In the genomic region with DNA sequence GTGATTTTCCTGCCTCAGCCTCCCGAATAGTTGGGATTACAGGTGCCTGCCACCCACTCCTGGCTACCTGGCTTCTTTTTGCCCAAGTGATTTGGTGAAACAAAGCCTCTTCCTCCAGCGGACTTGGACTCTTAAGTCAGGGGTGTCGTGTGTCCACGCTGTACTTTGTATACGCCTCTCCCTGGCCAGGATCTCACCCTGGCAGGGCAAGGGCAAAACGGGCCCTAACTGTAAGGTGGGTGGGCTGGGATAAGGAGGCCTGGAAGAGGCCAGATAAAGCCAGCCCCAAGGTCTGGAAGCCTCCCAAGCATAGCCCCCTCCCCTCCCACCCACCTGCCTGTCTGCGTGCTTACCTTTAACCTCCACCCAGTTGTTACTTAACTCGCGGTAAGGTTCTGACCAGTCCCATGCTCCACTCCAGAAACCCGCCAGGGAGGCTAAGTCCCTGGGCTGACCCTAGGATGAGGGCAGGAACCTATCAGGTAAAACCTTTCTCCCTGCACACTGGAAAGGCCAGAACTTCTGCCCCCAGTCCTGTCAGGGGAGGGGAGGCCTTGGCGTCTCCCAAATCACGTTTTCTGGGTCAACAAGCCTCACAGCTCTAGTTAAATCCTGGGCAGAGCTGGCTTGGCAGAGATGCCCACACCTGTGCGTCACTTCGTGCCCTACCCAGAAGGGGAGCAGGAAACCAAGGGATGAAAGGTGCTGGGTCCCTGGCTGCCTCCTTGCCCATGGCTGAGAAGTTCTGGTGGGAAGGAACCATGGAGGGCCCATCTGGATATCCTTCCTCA, we compare ENCODE assay signal across 15 cellular contexts. TPM values are rescaled to one million over a fixed set of nuclear protein-coding genes. Genes with fewer than 3 reads are reported as not detected.
DNase-seq lines count a peak whose midpoint lies in the region; ATAC-seq, FAIRE-seq and TF ChIP-seq lines count a peak whose summit lies in the region.
"Had no signal": no experiment of that assay in that cellular context is flagged by ENCODE, and none has a peak within 500 bp of the region (broad histone marks: within the 10 kb centered on the region; RNA-seq: fewer than 3 reads in every experiment).

No MANE protein-coding gene starts in this region.

- no peak overlapping the region for H4K5ac ChIP-seq in H1 (ENCODE audit: insufficient read length, low read depth, low read length)

- TF ChIP-seq RAD21 in HCT116 (IDR thresholded peaks at IDR 0.05; ENCODE audit: low read depth), result no peak
- no peak for TF ChIP-seq RAD21 in H1 (IDR thresholded peaks at IDR 0.05 in 1 of 2, conservative IDR thresholded peaks at IDR 0.05 in 1 of 2; ENCODE audit: low read depth in 2 of 2, low read length in 2 of 2)

- no peak overlapping the region for H2BK20ac ChIP-seq in H1 (ENCODE audit: low read length)

- no peak overlapping the region for H3K27ac Mint-ChIP-seq in osteocyte (ENCODE audit: unreplicated experiment)

- H3K27ac ChIP-seq in AG04450 (ENCODE audit: low read depth, low read length), result peak overlapping the region; percentile 42
- H3K27ac ChIP-seq in HCT116 (ENCODE audit: low read depth, low read length), result peak overlapping the region; percentile 43; the same call in 1 of the 2 replicates
- no peak overlapping the region for H3K27ac ChIP-seq in H1 (ENCODE audit: low read depth, low read length)
- no peak overlapping the region for H3K27ac ChIP-seq in neuronal stem cell (replicated peaks; ENCODE audit: low read length)
- H3K27ac ChIP-seq: PC-9 had no signal

- H2BK5ac ChIP-seq in H1 (ENCODE audit: low read depth, low read length) (no peak overlapping the region), neuronal stem cell (ENCODE audit: low read length) (no peak overlapping the region)

- no peak overlapping the region for H3K9ac ChIP-seq in HCT116 (ENCODE audit: low read length)
- no peak overlapping the region for H3K9ac ChIP-seq in H1 (replicated peaks in 1 of 4; ENCODE audit: extremely low read depth in 1 of 4, low read depth in 3 of 4, low read length in 3 of 4)
- H3K9ac ChIP-seq in neuronal stem cell (ENCODE audit: low read depth, low read length, poor library complexity), result peak overlapping the region; percentile 21

- FAIRE-seq in H1 (lab: Jason Lieb, UNC), result no peak
- FAIRE-seq: GM19239 had no signal

- H4K91ac ChIP-seq in H1 (replicated peaks; ENCODE audit: insufficient read length, low read length) (no peak overlapping the region), neuronal stem cell (ENCODE audit: low read depth, low read length, poor library complexity) (no peak overlapping the region)

- no peak overlapping the region for H3K4me3 ChIP-seq in AG04450 (ENCODE audit: low read depth, low read length)
- no peak overlapping the region for H3K4me3 ChIP-seq in HCT116 (replicated peaks in 1 of 2; ENCODE audit: low read depth in 1 of 2, low read length in 2 of 2)
- no peak overlapping the region for H3K4me3 ChIP-seq in H1 (ENCODE audit: extremely low read depth in 1 of 4, insufficient read depth in 2 of 4, low read depth in 3 of 4, low read length in 4 of 4)
- no peak overlapping the region for H3K4me3 ChIP-seq in neuronal stem cell (ENCODE audit: low read length in 2 of 2)
- H3K4me3 ChIP-seq: PC-9 had no signal

- H3K4me2 ChIP-seq in HCT116 (ENCODE audit: low read length), result no peak overlapping the region
- no peak overlapping the region for H3K4me2 ChIP-seq in H1 (ENCODE audit: insufficient read depth in 1 of 2, low read depth in 2 of 2, low read length in 2 of 2)
- H3K4me2 ChIP-seq in neuronal stem cell (ENCODE audit: insufficient read depth, low read length, poor library complexity, severe bottlenecking), result no peak overlapping the region
- H3K4me2 ChIP-seq: PC-9 had no signal

- H3K9me3 ChIP-seq in AG04450 (ENCODE audit: control insufficient read depth, insufficient read depth, low read length), result no peaks in the 10 kb centered on the region
- H3K9me3 ChIP-seq in HCT116 (ENCODE audit: control insufficient read depth in 1 of 2, insufficient read depth in 1 of 2, low read depth in 1 of 2, low read length in 2 of 2), result no peaks in the 10 kb centered on the region
- H3K9me3 ChIP-seq in H1 (ENCODE audit: insufficient read depth in 2 of 2, low read depth in 1 of 2, low read length in 1 of 2), result no peaks in the 10 kb centered on the region
- no peaks in the 10 kb centered on the region for H3K9me3 ChIP-seq in neuronal stem cell (replicated peaks in 1 of 2; ENCODE audit: control insufficient read depth in 2 of 2, insufficient read depth in 1 of 2, low read depth in 1 of 2, low read length in 2 of 2)

- H3K18ac ChIP-seq in H1 (ENCODE audit: extremely low read depth, low read length) (no peak overlapping the region), neuronal stem cell (ENCODE audit: low read length) (no peak overlapping the region)

- BruUV-seq in HCT116 (replicated peaks; lab: Mats Ljungman, UMichigan), result no TSS peak

- DNase-seq in AG04450 (ENCODE audit: low read depth, low spot score), result no peak
- no peak for DNase-seq in HCT116 (ENCODE audit: low read depth, low spot score)
- DNase-seq in H1 (ENCODE audit: low read depth in 1 of 2, low spot score in 2 of 2), result no peak
- no peak for DNase-seq in neuronal stem cell (ENCODE audit: low spot score)
- no peak for DNase-seq in NCI-H187 (lab: John Stamatoyannopoulos, UW)
- DNase-seq in osteocyte (ENCODE audit: extremely low spot score, unreplicated experiment), result no peak
- DNase-seq: activated CD4-positive, alpha-beta T cell treated with anti-CD3 and anti-CD28 coated beads for 4 hours; aorta; NCI-H1417; nucleus accumbens; PC-9; T-cell had no signal

- H3K79me1 ChIP-seq in H1 (ENCODE audit: low read depth, low read length) (peaks cover under 1% of the 10 kb centered on the region; the same call in 1 of the 2 replicates), neuronal stem cell (ENCODE audit: low read depth, low read length) (peaks cover 2% of the 10 kb centered on the region)

- H4K20me1 ChIP-seq in HCT116 (ENCODE audit: insufficient read depth) (peaks cover 9% of the 10 kb centered on the region; the same call in 1 of the 2 replicates), H1 (replicated peaks in 1 of 2; ENCODE audit: control insufficient read depth in 1 of 2, insufficient read depth in 2 of 2, low read length in 2 of 2) (peaks cover 15 to 16% of the 10 kb centered on the region in 2 experiments)

- no peak overlapping the region for H2BK120ac ChIP-seq in H1 (replicated peaks; ENCODE audit: low read depth, low read length)
- H2BK120ac ChIP-seq in neuronal stem cell (ENCODE audit: low read depth, low read length), result no peak overlapping the region

- TF ChIP-seq CTCF in AG04450 (IDR thresholded peaks at IDR 0.05; ENCODE audit: low read depth, low read length), result no peak
- no peak for TF ChIP-seq CTCF in HCT116 (IDR thresholded peaks at IDR 0.05 in 2 of 3, conservative IDR thresholded peaks at IDR 0.05 in 1 of 3; ENCODE audit: borderline replicate concordance in 1 of 3, insufficient read depth in 1 of 3, low read depth in 2 of 3, low read length in 2 of 3)
- no peak for TF ChIP-seq CTCF in H1 (IDR thresholded peaks at IDR 0.05; ENCODE audit: control extremely low read depth in 1 of 3, insufficient read depth in 1 of 3, low read depth in 1 of 3, low read length in 3 of 3)
- no peak for TF ChIP-seq CTCF in osteocyte (IDR thresholded peaks at IDR 0.05)

- no peaks in the 10 kb centered on the region for H3K23me2 ChIP-seq in H1 (ENCODE audit: low read depth, low read length)

- POLR2A ChIA-PET in AG04450 (lab: Yijun Ruan, JAX) (interaction anchor here (0.6 to 1.0 kb wide), 2 partner anchors 123 to 187 kb away, joined by 3 to 4 read pairs; partner anchors contain the start of gene ST6GALNAC4), HCT116 (lab: Charles Lee) (interaction anchor here (0.5 to 2.1 kb wide), 2 partner anchors 23 to 724 kb away, joined by 4 to 7 read pairs; no protein-coding TSS in a partner anchor), H1 (lab: Charles Lee; ENCODE audit: partially characterized antibody) (interaction anchor here (0.6 to 10.2 kb wide), 16 partner anchors 8 to 137 kb away, joined by 3 to 140 read pairs (median 4); partner anchors contain the start of genes CDK9, FPGS and PIP5KL1)

- H3K14ac ChIP-seq in H1 (ENCODE audit: insufficient read length) (no peak overlapping the region), neuronal stem cell (ENCODE audit: low read length) (no peak overlapping the region)

- RAD21 ChIA-PET in HCT116 (lab: Charles Lee; ENCODE audit: low non-redundant PET in 1 of 2, low total read pairs in 2 of 2, uncharacterized antibody in 2 of 2, unreplicated experiment in 2 of 2), result no interaction called here

- H3K27me3 ChIP-seq in AG04450 (ENCODE audit: control insufficient read depth, insufficient read depth, low read length), result no peaks in the 10 kb centered on the region
- no peaks in the 10 kb centered on the region for H3K27me3 ChIP-seq in HCT116 (ENCODE audit: insufficient read depth, low read length)
- H3K27me3 ChIP-seq in H1 (replicated peaks in 1 of 4; ENCODE audit: control insufficient read depth in 3 of 4, extremely low read depth in 1 of 4, insufficient read depth in 3 of 4, low read length in 3 of 4), result no peaks in the 10 kb centered on the region
- H3K27me3 ChIP-seq in neuronal stem cell (ENCODE audit: control insufficient read depth in 3 of 3, insufficient read depth in 3 of 3, low read depth in 1 of 3, low read length in 3 of 3), result no peaks in the 10 kb centered on the region

- H3K4ac ChIP-seq in H1 (replicated peaks; ENCODE audit: insufficient read length, low read depth, low read length) (no peak overlapping the region), neuronal stem cell (ENCODE audit: low read length) (no peak overlapping the region)

- H2BK15ac ChIP-seq in H1 (ENCODE audit: low read length) (no peak overlapping the region), neuronal stem cell (ENCODE audit: low read length) (no peak overlapping the region)

- H2AFZ ChIP-seq in HCT116 (ENCODE audit: low read depth, low read length, poor library complexity, severe bottlenecking) (no peak overlapping the region), H1 (ENCODE audit: low read length) (no peak overlapping the region), neuronal stem cell (ENCODE audit: low read length) (no peak overlapping the region)
- H2AFZ ChIP-seq: PC-9 had no signal

- peaks cover 17 to 32% of the 10 kb centered on the region in 2 experiments for H3K36me3 ChIP-seq in HCT116 (ENCODE audit: control insufficient read depth in 1 of 2, insufficient read depth in 2 of 2, low read length in 2 of 2)
- H3K36me3 ChIP-seq in H1 (ENCODE audit: control insufficient read depth in 2 of 4, insufficient read depth in 4 of 4, low read length in 3 of 4), result peaks cover 9 to 32% (median 24%) of the 10 kb centered on the region in 4 experiments
- peaks cover 20 to 46% of the 10 kb centered on the region in 2 donors for H3K36me3 ChIP-seq in neuronal stem cell (replicated peaks in 1 of 2; ENCODE audit: control insufficient read depth in 2 of 2, insufficient read depth in 2 of 2, low read length in 2 of 2)

- no peak overlapping the region for H3K56ac ChIP-seq in H1 (replicated peaks; ENCODE audit: insufficient read length, low read depth, low read length)

- TF ChIP-seq POLR2A in HCT116 (IDR thresholded peaks at IDR 0.05; ENCODE audit: borderline replicate concordance, extremely low read depth, insufficient read depth, insufficient read length) (no peak), H1 (IDR thresholded peaks at IDR 0.05; ENCODE audit: control extremely low read depth in 1 of 2, low read depth in 2 of 2, low read length in 2 of 2) (no peak)

- peaks cover 18 to 22% of the 10 kb centered on the region in 2 experiments for H3K4me1 ChIP-seq in HCT116 (ENCODE audit: control insufficient read depth in 1 of 2, insufficient read depth in 2 of 2, low read length in 2 of 2)
- no peaks in the 10 kb centered on the region for H3K4me1 ChIP-seq in H1 (replicated peaks in 1 of 4; ENCODE audit: control insufficient read depth in 3 of 4, insufficient read depth in 4 of 4, low read length in 3 of 4)
- peaks cover 0 to 2% of the 10 kb centered on the region in 2 donors for H3K4me1 ChIP-seq in neuronal stem cell (ENCODE audit: control insufficient read depth in 2 of 2, insufficient read depth in 1 of 2, low read depth in 1 of 2, low read length in 2 of 2)

- peaks cover 17% of the 10 kb centered on the region for H3K79me2 ChIP-seq in HCT116 (ENCODE audit: insufficient read depth, low read length)
- H3K79me2 ChIP-seq in H1 (ENCODE audit: control insufficient read depth in 1 of 2, insufficient read depth in 2 of 2, low read length in 2 of 2), result peaks cover 0 to 14% of the 10 kb centered on the region in 2 experiments; a peak in 1 of 4 replicates

- H2AK5ac ChIP-seq in H1 (ENCODE audit: low read depth, low read length), result no peak overlapping the region
- no peak overlapping the region for H2AK5ac ChIP-seq in neuronal stem cell (ENCODE audit: low read depth, low read length)

- H4K8ac ChIP-seq in H1 (ENCODE audit: extremely low read depth, insufficient read depth, low read length), result 0 out of 2 replicates have a peak overlapping the region, but pooled peaks have one; percentile 9
- no peak overlapping the region for H4K8ac ChIP-seq in neuronal stem cell (ENCODE audit: low read depth, low read length)

- CTCF ChIA-PET in AG04450 (lab: Charles Lee) (interaction anchor here (1.9 kb wide), 1 partner anchor 75 kb away, joined by 12 read pairs; no protein-coding TSS in a partner anchor), HCT116 (lab: Charles Lee) (interaction anchor here (1.8 kb wide), 1 partner anchor 75 kb away, joined by 6 read pairs; no protein-coding TSS in a partner anchor), H1 (lab: Charles Lee; ENCODE audit: partially characterized antibody) (interaction anchor here (1.0 to 3.3 kb wide), 2 partner anchors 11 to 75 kb away, joined by 5 to 21 read pairs; no protein-coding TSS in a partner anchor)

- ATAC-seq in HCT116 (peak; percentile 15), GM18519 (IDR thresholded peaks at IDR 0.05; ENCODE audit: low FRiP score, unreplicated experiment) (no peak), HG02973 (IDR thresholded peaks at IDR 0.05; ENCODE audit: unreplicated experiment) (no peak)
- ATAC-seq: T-cell had no signal

- TF ChIP-seq EP300 in H1 (IDR thresholded peaks at IDR 0.05; ENCODE audit: borderline replicate concordance in 1 of 2, low read depth in 2 of 2, low read length in 2 of 2), result no peak

- H3K4me3 Mint-ChIP-seq in osteocyte (ENCODE audit: unreplicated experiment), result no peak overlapping the region
- H3K4me3 Mint-ChIP-seq: T-cell had no signal

- no peak overlapping the region for H3K23ac ChIP-seq in H1 (ENCODE audit: insufficient read length)
- peak overlapping the region; percentile 44 for H3K23ac ChIP-seq in neuronal stem cell (ENCODE audit: low read depth, low read length, poor library complexity)

- no peaks in the 10 kb centered on the region for H3K4me1 Mint-ChIP-seq in osteocyte (ENCODE audit: unreplicated experiment)

- H3K9me3 Mint-ChIP-seq in osteocyte (ENCODE audit: unreplicated experiment), result no peaks in the 10 kb centered on the region
- H3K9me3 Mint-ChIP-seq: T-cell had no signal

- H3K27me3 Mint-ChIP-seq in osteocyte (ENCODE audit: unreplicated experiment), result no peaks in the 10 kb centered on the region
- H3K27me3 Mint-ChIP-seq: T-cell had no signal

- H3K9me2 ChIP-seq in HCT116 (ENCODE audit: insufficient read depth), result no peaks in the 10 kb centered on the region

- intact Hi-C loops in HCT116 (cut with micrococcal nuclease), result no loop called here

- peaks cover 20% of the 10 kb centered on the region for H3K36me3 Mint-ChIP-seq in osteocyte (ENCODE audit: unreplicated experiment)

- no peak overlapping the region for H2BK12ac ChIP-seq in H1 (ENCODE audit: low read depth, low read length)
- no peak overlapping the region for H2BK12ac ChIP-seq in neuronal stem cell (ENCODE audit: low read length)

- 83% methylated on average over 12 of the region's 14 CpGs; no CpG with 5 or more reads in 1 of the 2 experiments for WGBS in H1 (ENCODE audit: extremely low coverage in 1 of 2, insufficient coverage in 1 of 2, insufficient read length in 1 of 2, insufficient replicate concordance in 2 of 2, low coverage in 1 of 2, low lambda C conversion rate in 2 of 2, missing lambda C conversion rate in 1 of 2), 2 experiments
- WGBS in neuronal stem cell (ENCODE audit: extremely low coverage in 2 of 2, insufficient read length in 2 of 2, insufficient replicate concordance in 1 of 2), 2 donors, result no CpG with 5 or more reads among the region's 14 CpGs

RNA-seq across cellular contexts. Expression of gene CDK9, which starts 8.4 kb away (rescaled TPM):
- polyA plus RNA-seq in AG04450 (2011; rRNA removed) (38.2 and 45.9 TPM in 2 replicates), H1 (2011; rRNA removed) (69.1 and 94.0 TPM in 2 replicates)
- 47.9 and 58.9 TPM in 2 replicates for polyA minus RNA-seq in AG04450 (2011; rRNA and poly(A)+ RNA removed)
- total RNA-seq in HCT116 (2021; ENCODE audit: unreplicated experiment) (102 TPM), osteocyte (78.0 and 78.5 TPM in 2 replicates)
- polyA plus RNA-seq in HCT116 (2012), result 73.7 and 74.4 TPM in 2 replicates
- 86.3 and 87.5 TPM in 2 replicates for total RNA-seq in H1 (2021; fragmentation: NEBNext Ultra II Directional; extraction: Animal tissue kit (Norgen Biotek cat#: 25700))
- 79.0 TPM for polyA plus RNA-seq in H1 (2011; cell fraction: cytosol; rRNA removed)
- 126 TPM for polyA plus RNA-seq in H1 (2011; cell fraction: nucleus; rRNA removed)
- 55.7 to 89.9 TPM (median 79.6 TPM) in 4 replicates for polyA plus RNA-seq in H1 (2012, experiment 1 of 2)
- 70.2 TPM for polyA plus RNA-seq in H1 (2012, experiment 2 of 2)
- 42.8 TPM for polyA plus RNA-seq in H1 (2013, experiment 1 of 2)
- polyA plus RNA-seq in H1 (2013, experiment 2 of 2), result 41.6 TPM
- 75.4 and 85.6 TPM in 2 replicates for polyA minus RNA-seq in H1 (2011; rRNA and poly(A)+ RNA removed)
- 42.9 TPM for polyA minus RNA-seq in H1 (2011; cell fraction: cytosol; rRNA and poly(A)+ RNA removed)
- polyA minus RNA-seq in H1 (2011; cell fraction: nucleus; rRNA and poly(A)+ RNA removed), result 73.9 TPM
- 29.1 TPM for polyA plus RNA-seq in neuronal stem cell (2013, experiment 1 of 2)
- polyA plus RNA-seq in neuronal stem cell (2013, experiment 2 of 2), result 30.0 TPM

RNA-seq across cellular contexts. Expression of gene FPGS, which starts 8.5 kb away (rescaled TPM):
- polyA plus RNA-seq in AG04450 (2011; rRNA removed), result 24.8 and 34.6 TPM in 2 replicates
- 36.9 and 48.0 TPM in 2 replicates for polyA minus RNA-seq in AG04450 (2011; rRNA and poly(A)+ RNA removed)
- total RNA-seq in HCT116 (2021; ENCODE audit: unreplicated experiment), result 70.6 TPM
- polyA plus RNA-seq in HCT116 (2012), result 57.9 and 59.2 TPM in 2 replicates
- 62.4 and 63.7 TPM in 2 replicates for total RNA-seq in H1 (2021; fragmentation: NEBNext Ultra II Directional; extraction: Animal tissue kit (Norgen Biotek cat#: 25700))
- 83.0 and 125 TPM in 2 replicates for polyA plus RNA-seq in H1 (2011; rRNA removed)
- 71.0 TPM for polyA plus RNA-seq in H1 (2011; cell fraction: cytosol; rRNA removed)
- 156 TPM for polyA plus RNA-seq in H1 (2011; cell fraction: nucleus; rRNA removed)
- 56.8 to 70.0 TPM (median 66.4 TPM) in 4 replicates for polyA plus RNA-seq in H1 (2012, experiment 1 of 2)
- polyA plus RNA-seq in H1 (2012, experiment 2 of 2), result 58.0 TPM
- polyA plus RNA-seq in H1 (2013, experiment 1 of 2), result 38.7 TPM
- polyA plus RNA-seq in H1 (2013, experiment 2 of 2), result 35.7 TPM
- polyA minus RNA-seq in H1 (2011; rRNA and poly(A)+ RNA removed), result 55.2 and 85.0 TPM in 2 replicates
- polyA minus RNA-seq in H1 (2011; cell fraction: cytosol; rRNA and poly(A)+ RNA removed), result 72.3 TPM
- 52.7 TPM for polyA minus RNA-seq in H1 (2011; cell fraction: nucleus; rRNA and poly(A)+ RNA removed)
- polyA plus RNA-seq in neuronal stem cell (2013, experiment 1 of 2), result 30.2 TPM
- polyA plus RNA-seq in neuronal stem cell (2013, experiment 2 of 2), result 32.1 TPM
- 58.7 and 65.1 TPM in 2 replicates for total RNA-seq in osteocyte

RNA-seq across cellular contexts. Expression of gene SH2D3C, which starts 15.7 kb away (rescaled TPM):
- polyA plus RNA-seq in AG04450 (2011; rRNA removed) (not detected in 2 replicates), H1 (2011; rRNA removed) (8.1 and 12.3 TPM in 2 replicates)
- polyA minus RNA-seq in AG04450 (2011; rRNA and poly(A)+ RNA removed), result not detected in 2 replicates
- total RNA-seq in HCT116 (2021; ENCODE audit: unreplicated experiment) (1.3 TPM), osteocyte (19.3 and 20.4 TPM in 2 replicates)
- 1.3 and 1.4 TPM in 2 replicates for polyA plus RNA-seq in HCT116 (2012)
- 6.4 and 7.3 TPM in 2 replicates for total RNA-seq in H1 (2021; fragmentation: NEBNext Ultra II Directional; extraction: Animal tissue kit (Norgen Biotek cat#: 25700))
- 4.1 TPM for polyA plus RNA-seq in H1 (2011; cell fraction: cytosol; rRNA removed)
- 7.2 TPM for polyA plus RNA-seq in H1 (2011; cell fraction: nucleus; rRNA removed)
- 3.5 to 7.1 TPM (median 5.6 TPM) in 4 replicates for polyA plus RNA-seq in H1 (2012, experiment 1 of 2)
- polyA plus RNA-seq in H1 (2012, experiment 2 of 2), result 5.4 TPM
- polyA plus RNA-seq in H1 (2013, experiment 1 of 2), result 2.8 TPM
- polyA plus RNA-seq in H1 (2013, experiment 2 of 2), result 2.7 TPM
- polyA minus RNA-seq in H1 (2011; rRNA and poly(A)+ RNA removed), result 4.2 and 4.4 TPM in 2 replicates
- 3.4 TPM for polyA minus RNA-seq in H1 (2011; cell fraction: cytosol; rRNA and poly(A)+ RNA removed)
- polyA minus RNA-seq in H1 (2011; cell fraction: nucleus; rRNA and poly(A)+ RNA removed), result 9.1 TPM
- 2.8 TPM for polyA plus RNA-seq in neuronal stem cell (2013, experiment 1 of 2)
- polyA plus RNA-seq in neuronal stem cell (2013, experiment 2 of 2), result 2.5 TPM

RNA-seq across cellular contexts. Expression of gene TOR2A, which starts 59.1 kb away (rescaled TPM):
- polyA plus RNA-seq in AG04450 (2011; rRNA removed), result 4.9 and 5.8 TPM in 2 replicates
- 2.5 and 4.5 TPM in 2 replicates for polyA minus RNA-seq in AG04450 (2011; rRNA and poly(A)+ RNA removed)
- 12.0 TPM for total RNA-seq in HCT116 (2021; ENCODE audit: unreplicated experiment)
- polyA plus RNA-seq in HCT116 (2012), result 16.3 and 18.4 TPM in 2 replicates
- total RNA-seq in H1 (2021; fragmentation: NEBNext Ultra II Directional; extraction: Animal tissue kit (Norgen Biotek cat#: 25700)), result 18.4 and 18.7 TPM in 2 replicates
- 24.9 and 34.2 TPM in 2 replicates for polyA plus RNA-seq in H1 (2011; rRNA removed)
- polyA plus RNA-seq in H1 (2011; cell fraction: cytosol; rRNA removed), result 18.8 TPM
- polyA plus RNA-seq in H1 (2011; cell fraction: nucleus; rRNA removed), result 24.8 TPM
- polyA plus RNA-seq in H1 (2012, experiment 1 of 2), result 10.1 to 23.2 TPM (median 21.4 TPM) in 4 replicates
- polyA plus RNA-seq in H1 (2012, experiment 2 of 2), result 18.1 TPM
- polyA plus RNA-seq in H1 (2013, experiment 1 of 2), result 18.7 TPM
- polyA plus RNA-seq in H1 (2013, experiment 2 of 2), result 21.8 TPM
- 4.3 and 4.4 TPM in 2 replicates for polyA minus RNA-seq in H1 (2011; rRNA and poly(A)+ RNA removed)
- polyA minus RNA-seq in H1 (2011; cell fraction: cytosol; rRNA and poly(A)+ RNA removed), result 11.2 TPM
- 9.3 TPM for polyA minus RNA-seq in H1 (2011; cell fraction: nucleus; rRNA and poly(A)+ RNA removed)
- 16.4 TPM for polyA plus RNA-seq in neuronal stem cell (2013, experiment 1 of 2)
- polyA plus RNA-seq in neuronal stem cell (2013, experiment 2 of 2), result 16.7 TPM
- total RNA-seq in osteocyte, result 9.3 and 11.5 TPM in 2 replicates

Comparison
In these comparisons a context has a peak if more than half of its experiments do, and no peak if none do; other contexts are left out.
1. H3K27ac ChIP-seq: peak in AG04450 (single experiment) and HCT116 (single experiment); none in H1 (single experiment) and neuronal stem cell (single experiment).